In genomic region chr17:31534223-31534888, GRCh38 we compare ENCODE assay signal across 18 cellular contexts.
DNase-seq lines count a peak whose midpoint lies in the region; ATAC-seq, FAIRE-seq and TF ChIP-seq lines count a peak whose summit lies in the region.
"Had no signal": no experiment of that assay in that cellular context is flagged by ENCODE, and none has a peak within 500 bp of the region (broad histone marks: within the 10 kb centered on the region; RNA-seq: fewer than 3 reads in every experiment).

No MANE protein-coding gene starts in this region.

- H3K36me3 Mint-ChIP-seq in MCF 10A (ENCODE audit: insufficient read depth, unreplicated experiment) = no peaks in the 10 kb centered on the region
- H3K36me3 Mint-ChIP-seq in activated CD8-positive, alpha-beta T cell treated with anti-CD3 and anti-CD28 coated beads, Interleukin-2, amount 10 ng/mL, durations not matched to agents 7 days and 5 days (ENCODE audit: low read depth) = peaks cover 12% of the 10 kb centered on the region

- intact Hi-C loops in MCF 10A (cut with micrococcal nuclease) = no loop called here
- intact Hi-C loops in breast epithelium (cut with DNase I; ENCODE audit: low total_unique reads) = no loop called here

- WGBS in gastroesophageal sphincter (ENCODE audit: low coverage in 1 of 2), 2 donors = 64 to 79% methylated on average over 6 to 10 of the region's 10 CpGs

- H3K36me3 ChIP-seq in breast epithelium (no peaks in the 10 kb centered on the region), gastroesophageal sphincter (no peaks in the 10 kb centered on the region)
- H3K36me3 ChIP-seq: brain microvascular endothelial cell had no signal

- DNase-seq in MCF 10A (ENCODE audit: unreplicated experiment) (peak; percentile 6), breast epithelium (ENCODE audit: low spot score in 2 of 2) (no peak), urothelium cell line (ENCODE audit: low spot score) (no peak), DMS53 (lab: John Stamatoyannopoulos, UW) (no peak), NCI-H2029 treated with DMSO at 0.1 percent for 48 hours (lab: John Stamatoyannopoulos, UW) (no peak)
- DNase-seq in activated CD8-positive, alpha-beta T cell treated with anti-CD3 and anti-CD28 coated beads, Interleukin-2, amount 10 ng/mL, durations not matched to agents 7 days and 5 days = no peak
- DNase-seq: CD8-positive, alpha-beta T cell; NCI-H446 treated with DMSO at 0.1 percent for 48 hours; T-helper 9 cell; upper lobe of right lung had no signal

- H3K27me3 ChIP-seq in breast epithelium (no peaks in the 10 kb centered on the region), gastroesophageal sphincter (no peaks in the 10 kb centered on the region)
- H3K27me3 ChIP-seq: brain microvascular endothelial cell, upper lobe of right lung had no signal

- peak; percentile 70 for FAIRE-seq in urothelium cell line (lab: Jason Lieb, UNC)
- FAIRE-seq: A549 had no signal

- CTCF ChIA-PET in MCF 10A (lab: Yijun Ruan, JAX) = interaction anchor here (0.7 to 2.8 kb wide), 8 partner anchors 9 to 361 kb away, joined by 3 to 21 read pairs (median 4); no protein-coding TSS in a partner anchor
- CTCF ChIA-PET in activated CD8-positive, alpha-beta T cell treated with anti-CD3 and anti-CD28 coated beads, Interleukin-2, amount 10 ng/mL, durations not matched to agents 7 days and 5 days (lab: Charles Lee) = interaction anchor here (1.1 to 4.6 kb wide), 8 partner anchors 9 to 367 kb away, joined by 4 to 41 read pairs (median 8); partner anchors contain the start of gene UTP6

- H3K4me1 Mint-ChIP-seq in MCF 10A (ENCODE audit: insufficient read depth, unreplicated experiment) = peaks cover 10% of the 10 kb centered on the region
- peaks cover 17% of the 10 kb centered on the region for H3K4me1 Mint-ChIP-seq in activated CD8-positive, alpha-beta T cell treated with anti-CD3 and anti-CD28 coated beads, Interleukin-2, amount 10 ng/mL, durations not matched to agents 7 days and 5 days (ENCODE audit: low read depth)

- H3K9me3 ChIP-seq in breast epithelium (no peaks in the 10 kb centered on the region), gastroesophageal sphincter (no peaks in the 10 kb centered on the region)
- H3K9me3 ChIP-seq: A549, upper lobe of right lung had no signal

- H3K27ac ChIP-seq in breast epithelium (no peak overlapping the region), VCaP (peak overlapping the region; percentile 6; the same call in 1 of the 2 replicates), gastroesophageal sphincter (no peak overlapping the region)
- H3K27ac ChIP-seq: brain microvascular endothelial cell, KMS-11, upper lobe of right lung had no signal

- no peak overlapping the region for H3K27ac Mint-ChIP-seq in MCF 10A (ENCODE audit: low read depth, unreplicated experiment)
- no peak overlapping the region for H3K27ac Mint-ChIP-seq in activated CD8-positive, alpha-beta T cell treated with anti-CD3 and anti-CD28 coated beads, Interleukin-2, amount 10 ng/mL, durations not matched to agents 7 days and 5 days
- H3K27ac Mint-ChIP-seq: activated CD4-positive, alpha-beta T cell treated with anti-CD3 and anti-CD28 coated beads for 36 hours; activated naive CD4-positive, alpha-beta T cell treated with anti-CD3 and anti-CD28 coated beads for 36 hours; CD8-positive, alpha-beta T cell; stimulated activated naive CD8-positive, alpha-beta T cell treated with anti-CD3 and anti-CD28 coated beads, Interleukin-15, Interleukin-2, amounts not matched to agents 100 ng/mL and 50 ng/mL, for 24 hours had no signal

- no TSS peak for BruUV-seq in MCF 10A (replicated peaks; lab: Mats Ljungman, UMichigan)

- no peaks in the 10 kb centered on the region for H3K27me3 Mint-ChIP-seq in MCF 10A (ENCODE audit: insufficient read depth, unreplicated experiment)
- H3K27me3 Mint-ChIP-seq in activated CD8-positive, alpha-beta T cell treated with anti-CD3 and anti-CD28 coated beads, Interleukin-2, amount 10 ng/mL, durations not matched to agents 7 days and 5 days (ENCODE audit: low read depth) = no peaks in the 10 kb centered on the region
- H3K27me3 Mint-ChIP-seq: activated CD4-positive, alpha-beta T cell treated with anti-CD3 and anti-CD28 coated beads for 36 hours; stimulated activated naive CD8-positive, alpha-beta T cell treated with anti-CD3 and anti-CD28 coated beads, Interleukin-15, Interleukin-2, amounts not matched to agents 100 ng/mL and 50 ng/mL, for 24 hours had no signal

- ATAC-seq in gastroesophageal sphincter = peak; percentile 45
- ATAC-seq in activated CD8-positive, alpha-beta T cell treated with anti-CD3 and anti-CD28 coated beads, Interleukin-2, amount 10 ng/mL, durations not matched to agents 7 days and 5 days = no peak

- H3K4me3 Mint-ChIP-seq in MCF 10A (ENCODE audit: unreplicated experiment) = no peak overlapping the region
- H3K4me3 Mint-ChIP-seq in activated CD8-positive, alpha-beta T cell treated with anti-CD3 and anti-CD28 coated beads, Interleukin-2, amount 10 ng/mL, durations not matched to agents 7 days and 5 days = no peak overlapping the region
- H3K4me3 Mint-ChIP-seq: activated CD4-positive, alpha-beta T cell treated with anti-CD3 and anti-CD28 coated beads for 36 hours; activated naive CD4-positive, alpha-beta T cell treated with anti-CD3 and anti-CD28 coated beads for 36 hours; CD8-positive, alpha-beta T cell; stimulated activated naive CD8-positive, alpha-beta T cell treated with anti-CD3 and anti-CD28 coated beads, Interleukin-15, Interleukin-2, amounts not matched to agents 100 ng/mL and 50 ng/mL, for 24 hours had no signal

- no peaks in the 10 kb centered on the region for H3K9me3 Mint-ChIP-seq in MCF 10A (ENCODE audit: unreplicated experiment)
- H3K9me3 Mint-ChIP-seq in activated CD8-positive, alpha-beta T cell treated with anti-CD3 and anti-CD28 coated beads, Interleukin-2, amount 10 ng/mL, durations not matched to agents 7 days and 5 days (ENCODE audit: insufficient read depth) = no peaks in the 10 kb centered on the region
- H3K9me3 Mint-ChIP-seq: activated naive CD4-positive, alpha-beta T cell treated with anti-CD3 and anti-CD28 coated beads for 36 hours; CD8-positive, alpha-beta T cell; stimulated activated naive CD8-positive, alpha-beta T cell treated with anti-CD3 and anti-CD28 coated beads, Interleukin-15, Interleukin-2, amounts not matched to agents 100 ng/mL and 50 ng/mL, for 24 hours had no signal

- H3K4me1 ChIP-seq in breast epithelium (peaks cover 0 to 11% of the 10 kb centered on the region in 2 donors), gastroesophageal sphincter (peaks cover 0 to 17% (median 3%) of the 10 kb centered on the region in 3 donors)
- H3K4me1 ChIP-seq: upper lobe of right lung had no signal

- TF ChIP-seq CTCF in MCF 10A (IDR thresholded peaks at IDR 0.05; ENCODE audit: unreplicated experiment) (no peak), breast epithelium (IDR thresholded peaks at IDR 0.05) (no peak), VCaP (conservative IDR thresholded peaks at IDR 0.05) (no peak), gastroesophageal sphincter (IDR thresholded peaks at IDR 0.05) (no peak)

- TF ChIP-seq POLR2A in breast epithelium (IDR thresholded peaks at IDR 0.05) = no peak
- no peak for TF ChIP-seq POLR2A in gastroesophageal sphincter (IDR thresholded peaks at IDR 0.05)

- POLR2A ChIA-PET in MCF 10A (lab: Yijun Ruan, JAX) = interaction anchor here (0.6 to 2.1 kb wide), 5 partner anchors 9 to 749 kb away, joined by 3 to 7 read pairs (median 3); no protein-coding TSS in a partner anchor
- POLR2A ChIA-PET in activated CD8-positive, alpha-beta T cell treated with anti-CD3 and anti-CD28 coated beads, Interleukin-2, amount 10 ng/mL, durations not matched to agents 7 days and 5 days (lab: Charles Lee) = interaction anchor here (1.5 kb wide), 1 partner anchor 26 kb away, joined by 5 read pairs; no protein-coding TSS in a partner anchor

- TF ChIP-seq EP300 in gastroesophageal sphincter (IDR thresholded peaks at IDR 0.05) = no peak

- no peak overlapping the region for H3K4me3 ChIP-seq in breast epithelium
- no peak overlapping the region for H3K4me3 ChIP-seq in gastroesophageal sphincter
- H3K4me3 ChIP-seq: A549, upper lobe of right lung had no signal
